Comparison of ENCODE assay signal across 8 cellular contexts in the genomic region with DNA sequence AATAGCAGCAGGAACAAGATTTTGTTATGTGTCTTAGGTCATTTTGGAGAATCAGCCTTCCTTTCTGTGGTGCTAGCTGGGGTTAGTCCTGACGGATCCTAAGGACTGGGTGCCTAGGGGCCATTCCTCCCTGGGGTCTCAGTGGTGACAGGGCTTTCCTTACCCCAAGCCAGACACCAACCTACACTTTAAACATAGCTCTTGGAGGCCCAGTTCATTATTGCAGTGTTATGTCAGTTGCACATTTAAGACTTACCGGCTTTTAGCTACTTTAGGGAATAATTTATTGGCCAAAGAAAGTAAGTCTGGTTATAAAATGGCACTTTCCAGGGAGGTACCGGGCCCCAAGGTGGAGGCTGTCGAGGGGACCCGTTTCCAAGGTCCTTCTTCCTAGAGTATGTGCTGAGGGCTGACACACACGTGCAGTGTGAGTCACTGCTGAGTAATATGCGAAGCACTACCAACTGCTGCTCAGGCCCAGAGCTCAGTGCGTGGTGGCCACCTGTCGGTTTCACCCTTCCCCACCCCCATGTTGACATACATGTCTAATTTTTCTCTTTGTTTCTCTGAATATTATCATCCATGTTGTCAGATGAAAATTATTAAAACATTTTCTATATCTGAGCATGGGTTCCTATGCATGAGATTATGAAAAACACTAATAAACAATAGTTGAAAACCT. TPM values are rescaled to one million over a fixed set of nuclear protein-coding genes. Genes with fewer than 3 reads are reported as not detected.
DNase-seq lines count a peak whose midpoint lies in the region; ATAC-seq and TF ChIP-seq lines count a peak whose summit lies in the region.

No MANE protein-coding gene starts in this region.

- H3K27ac Mint-ChIP-seq in Caco-2 (ENCODE audit: unreplicated experiment) = no peak overlapping the region

- no peaks in the 10 kb centered on the region for H3K9me3 Mint-ChIP-seq in activated T-cell treated with anti-CD3 and anti-CD28 coated beads, Interleukin-2, amount 50 U/mL, for 4 hours
- H3K9me3 Mint-ChIP-seq in Caco-2 (ENCODE audit: unreplicated experiment) = no peaks in the 10 kb centered on the region

- BruUV-seq in Caco-2 (replicated peaks; lab: Mats Ljungman, UMichigan) = no TSS peak

- peaks cover 5% of the 10 kb centered on the region for H3K4me1 Mint-ChIP-seq in activated T-cell treated with anti-CD3 and anti-CD28 coated beads, Interleukin-2, amount 50 U/mL, for 4 hours (ENCODE audit: low read depth)
- H3K4me1 Mint-ChIP-seq in Caco-2 (ENCODE audit: low read depth, unreplicated experiment) = no peaks in the 10 kb centered on the region

- no peak overlapping the region for H3K4me3 Mint-ChIP-seq in activated T-cell treated with anti-CD3 and anti-CD28 coated beads, Interleukin-2, amount 50 U/mL, for 4 hours
- H3K4me3 Mint-ChIP-seq in Caco-2 (ENCODE audit: unreplicated experiment) = no peak overlapping the region

- no peaks in the 10 kb centered on the region for H3K27me3 Mint-ChIP-seq in activated T-cell treated with anti-CD3 and anti-CD28 coated beads, Interleukin-2, amount 50 U/mL, for 4 hours (ENCODE audit: low read depth)
- H3K27me3 Mint-ChIP-seq in Caco-2 (ENCODE audit: insufficient read depth, unreplicated experiment) = no peaks in the 10 kb centered on the region

- TF ChIP-seq CTCF in prostate gland (IDR thresholded peaks at IDR 0.05) (no peak), Caco-2 (IDR thresholded peaks at IDR 0.05; ENCODE audit: insufficient read depth in 1 of 2, low read depth in 1 of 2, low read length in 1 of 2, severe bottlenecking in 1 of 2, unreplicated experiment in 1 of 2) (no peak)

- DNase-seq in GM04504 (ENCODE audit: low read depth) (peak; percentile 52), pulmonary artery endothelial cell (ENCODE audit: low read depth, low spot score) (peak; percentile 32), GOT3 (lab: John Stamatoyannopoulos, UW) (no peak), prostate gland (ENCODE audit: low spot score) (no peak), Caco-2 (no peak)
- DNase-seq in activated T-cell treated with anti-CD3 and anti-CD28 coated beads, Interleukin-2, amount 50 U/mL, for 4 hours = peak; percentile 7

- H3K36me3 ChIP-seq in prostate gland = no peaks in the 10 kb centered on the region
- peaks cover 3% of the 10 kb centered on the region for H3K36me3 ChIP-seq in Caco-2 (ENCODE audit: control insufficient read depth, insufficient read depth, low read length)

- no peak for TF ChIP-seq POLR2A in prostate gland (IDR thresholded peaks at IDR 0.05)

- WGBS in prostate gland = 91% methylated on average over 9 of the region's 9 CpGs

- no peaks in the 10 kb centered on the region for H3K27me3 ChIP-seq in prostate gland (replicated peaks; ENCODE audit: insufficient read depth)
- no peaks in the 10 kb centered on the region for H3K27me3 ChIP-seq in Caco-2 (replicated peaks; ENCODE audit: control insufficient read depth, insufficient read depth, low read length)

- peaks cover 27% of the 10 kb centered on the region for H3K36me3 Mint-ChIP-seq in activated T-cell treated with anti-CD3 and anti-CD28 coated beads, Interleukin-2, amount 50 U/mL, for 4 hours (ENCODE audit: insufficient read depth)
- peaks cover 4% of the 10 kb centered on the region for H3K36me3 Mint-ChIP-seq in Caco-2 (ENCODE audit: insufficient read depth, unreplicated experiment)

- no peaks in the 10 kb centered on the region for H3K4me1 ChIP-seq in prostate gland (replicated peaks)
- no peaks in the 10 kb centered on the region for H3K4me1 ChIP-seq in Caco-2

- H3K9me3 ChIP-seq in prostate gland (no peaks in the 10 kb centered on the region), Caco-2 (no peaks in the 10 kb centered on the region)

- peak; percentile 97 for ATAC-seq in GM21367 (IDR thresholded peaks at IDR 0.05; ENCODE audit: unreplicated experiment)
- peak; percentile 97 for ATAC-seq in HG03558 (IDR thresholded peaks at IDR 0.05; ENCODE audit: extremely low read depth, unreplicated experiment)
- peak; percentile 100 for ATAC-seq in activated T-cell treated with anti-CD3 and anti-CD28 coated beads, Interleukin-2, amount 50 U/mL, for 4 hours

- H3K4me3 ChIP-seq in prostate gland (no peak overlapping the region), Caco-2 (ENCODE audit: low read depth, low read length) (no peak overlapping the region)

- intact Hi-C loops in prostate gland (cut with DNase I) = no loop called here
- intact Hi-C loops in Caco-2 (cut with micrococcal nuclease; ENCODE audit: unreplicated experiment) = no loop called here

- CTCF ChIA-PET in Caco-2 (lab: Charles Lee) = no interaction called here

- no peak overlapping the region for H3K27ac ChIP-seq in prostate gland

- POLR2A ChIA-PET in Caco-2 (lab: Charles Lee) = no interaction called here

RNA-seq across cellular contexts. Expression of gene GRHL1, which starts 37.0 kb away (rescaled TPM):
- 1 to 10 TPM; 1.1 to 1.3 (median 1.1) TPM for total RNA-seq in activated T-cell treated with anti-CD3 and anti-CD28 coated beads, Interleukin-2, amount 50 U/mL, for 4 hours
- total RNA-seq in pulmonary artery endothelial cell (0.53 and 1.2 TPM in 2 replicates), prostate gland (10 to 100 TPM; 25.7 to 31.8 TPM), Caco-2 (2022) (10.5 and 11.6 TPM in 2 replicates)

Comparison
In these comparisons a context has a peak if more than half of its experiments do, and no peak if none do; other contexts are left out.
1. DNase-seq: peak in GM04504 (single experiment), activated T-cell treated with anti-CD3 and anti-CD28 coated beads, Interleukin-2, amount 50 U/mL, for 4 hours (single experiment) and pulmonary artery endothelial cell (single experiment); none in GOT3 (single experiment), prostate gland (single experiment) and Caco-2 (0 of 2).
2. Peak in every context shown above with its lines, with median percentiles within 50 percentile points of each other: ATAC-seq.